Comparison of ENCODE assay signal across 17 cellular contexts in genomic region chr5:180097163-180097894, GRCh38. TPM values are rescaled to one million over a fixed set of nuclear protein-coding genes. Genes with fewer than 3 reads are reported as not detected.
DNase-seq lines count a peak whose midpoint lies in the region; ATAC-seq and TF ChIP-seq lines count a peak whose summit lies in the region.
"Had no signal": no experiment of that assay in that cellular context is flagged by ENCODE, and none has a peak within 500 bp of the region (broad histone marks: within the 10 kb centered on the region; RNA-seq: fewer than 3 reads in every experiment).

No MANE protein-coding gene starts in this region.

- H3K36me3 Mint-ChIP-seq in osteocyte (ENCODE audit: unreplicated experiment), result no peaks in the 10 kb centered on the region

- no peak for TF ChIP-seq CTCF in RWPE2 (IDR thresholded peaks at IDR 0.05; ENCODE audit: poor library complexity, severe bottlenecking)
- no peak for TF ChIP-seq CTCF in osteocyte (IDR thresholded peaks at IDR 0.05)

- H3K4me1 ChIP-seq in RWPE2 (ENCODE audit: insufficient read depth, poor library complexity, severe bottlenecking), result no peaks in the 10 kb centered on the region

- H3K4me3 Mint-ChIP-seq in osteocyte (ENCODE audit: unreplicated experiment), result no peak overlapping the region

- no peaks in the 10 kb centered on the region for H3K9me3 ChIP-seq in RWPE2 (ENCODE audit: severe bottlenecking)

- H3K36me3 ChIP-seq in RWPE2 (ENCODE audit: low read depth), result no peaks in the 10 kb centered on the region

- H3K9me3 Mint-ChIP-seq in osteocyte (ENCODE audit: unreplicated experiment), result no peaks in the 10 kb centered on the region

- no peak overlapping the region for H3K27ac Mint-ChIP-seq in osteocyte (ENCODE audit: unreplicated experiment)

- intact Hi-C loops in posterior vena cava (cut with DNase I), result no loop called here

- H3K27me3 Mint-ChIP-seq in osteocyte (ENCODE audit: unreplicated experiment), result peaks cover 7% of the 10 kb centered on the region

- H3K4me1 Mint-ChIP-seq in osteocyte (ENCODE audit: unreplicated experiment), result no peaks in the 10 kb centered on the region

- peak; percentile 8; the same call in 1 of the 3 replicates for ATAC-seq in RWPE2 (ENCODE audit: low read depth)

- no peak overlapping the region for H3K27ac ChIP-seq in RWPE2 (ENCODE audit: poor library complexity, severe bottlenecking)
- H3K27ac ChIP-seq: PC-9 had no signal

- H3K27me3 ChIP-seq in RWPE2 (ENCODE audit: insufficient read depth, poor library complexity, severe bottlenecking), result no peaks in the 10 kb centered on the region

- peak; percentile 37 for DNase-seq in activated CD8-positive, alpha-beta memory T cell treated with anti-CD3 and anti-CD28 coated beads, Interleukin-2, amount 50 U/mL, for 48 hours
- no peak for DNase-seq in activated CD8-positive, alpha-beta memory T cell treated with anti-CD3 and anti-CD28 coated beads, Interleukin-2, amount 50 U/mL, for 4 hours
- DNase-seq in RWPE2 (ENCODE audit: low spot score) (no peak), islet precursor cell (peak; percentile 15), posterior vena cava (ENCODE audit: low spot score) (peak; percentile 52), NCI-H128 (lab: John Stamatoyannopoulos, UW; ENCODE audit: unreplicated experiment) (no peak), osteocyte (ENCODE audit: extremely low spot score, unreplicated experiment) (no peak), epidermal melanocyte (ENCODE audit: insufficient read length, low spot score) (no peak)
- DNase-seq: 8988T, C1 segment of cervical spinal cord, EL, NCI-H146, NCI-H2081 treated with DMSO at 0.1 percent for 48 hours, NCI-H2227 treated with DMSO at 0.1 percent for 48 hours, NCI-H69, PC-9, SHP77 had no signal

- H3K4me3 ChIP-seq in RWPE2 (ENCODE audit: severe bottlenecking), result no peak overlapping the region
- H3K4me3 ChIP-seq: PC-9 had no signal

RNA-seq across cellular contexts. Expression of gene RNF130, which starts 25.8 kb away (rescaled TPM):
- total RNA-seq in posterior vena cava (10 to 100 TPM; 66.6 to 80.3 TPM), osteocyte (70.8 and 78.4 TPM in 2 replicates)

Comparison
In these comparisons a context has a peak if more than half of its experiments do, and no peak if none do; other contexts are left out.
1. DNase-seq: peak in activated CD8-positive, alpha-beta memory T cell treated with anti-CD3 and anti-CD28 coated beads, Interleukin-2, amount 50 U/mL, for 48 hours (single experiment), islet precursor cell (single experiment) and posterior vena cava (single experiment); none in activated CD8-positive, alpha-beta memory T cell treated with anti-CD3 and anti-CD28 coated beads, Interleukin-2, amount 50 U/mL, for 4 hours (single experiment), RWPE2 (single experiment), NCI-H128 (single experiment), osteocyte (single experiment) and epidermal melanocyte (single experiment).